Comparison of ENCODE assay signal across 1 cellular context in genomic region chr3:194315088-194315964, GRCh38.
TF ChIP-seq lines count a peak whose summit lies in the region.

No MANE protein-coding gene starts in this region.

TF ChIP-seq in K562, 482 proteins besides CTCF, POLR2A, EP300 and RAD21 (continued from another document and continues in another):
- peak; percentile 59 for TF ChIP-seq ZBTB40 (IDR thresholded peaks at IDR 0.05)
- no peak for TF ChIP-seq ZBTB40 (CRISPR knock-in tag; IDR thresholded peaks at IDR 0.05)
- 0 out of 2 replicates have a peak, but pooled peaks have one; percentile 51 for TF ChIP-seq CBX1 (IDR thresholded peaks at IDR 0.05; ENCODE audit: low read depth)
- no peak for TF ChIP-seq CBFA2T3 (IDR thresholded peaks at IDR 0.05)
- TF ChIP-seq RBBP5 (IDR thresholded peaks at IDR 0.05; ENCODE audit: borderline replicate concordance, insufficient read depth, low read length, poor library complexity, severe bottlenecking) = peak; percentile 31
- TF ChIP-seq TSC22D4 (tag; IDR thresholded peaks at IDR 0.05) = no peak
- TF ChIP-seq ZKSCAN1 (IDR thresholded peaks at IDR 0.05; ENCODE audit: low read depth, low read length) = no peak
- 0 out of 2 replicates have a peak, but pooled peaks have one; percentile 29 for TF ChIP-seq SP1 (CRISPR knock-in tag; IDR thresholded peaks at IDR 0.05)
- TF ChIP-seq NR2C1 (IDR thresholded peaks at IDR 0.05) = no peak
- no peak for TF ChIP-seq NR2C1 (tag; IDR thresholded peaks at IDR 0.05)
- no peak for TF ChIP-seq DLX4 (CRISPR knock-in tag; IDR thresholded peaks at IDR 0.05)
- 0 out of 2 replicates have a peak, but pooled peaks have one; percentile 28 for TF ChIP-seq ZNF740 (CRISPR knock-in tag; IDR thresholded peaks at IDR 0.05)
- no peak for TF ChIP-seq ZNF740 (tag; IDR thresholded peaks at IDR 0.05)
- TF ChIP-seq MLLT1 (IDR thresholded peaks at IDR 0.05) = 0 out of 4 replicates have a peak, but pooled peaks of 1 of the 2 experiments have one; percentile 16
- TF ChIP-seq MTA3 (IDR thresholded peaks at IDR 0.05; ENCODE audit: borderline replicate concordance) = peak; percentile 72; the same call in 1 of the 2 replicates
- TF ChIP-seq CREB3L1 (IDR thresholded peaks at IDR 0.05; ENCODE audit: borderline replicate concordance, low read depth) = 0 out of 2 replicates have a peak, but pooled peaks have one; percentile 52
- TF ChIP-seq ZNF766 (CRISPR knock-in tag; conservative IDR thresholded peaks at IDR 0.05) = no peak
- TF ChIP-seq GABPB1 (CRISPR knock-in tag; IDR thresholded peaks at IDR 0.05) = peak; percentile 72
- peak; percentile 78; the same call in 1 of the 2 replicates for TF ChIP-seq SMAD4 (CRISPR knock-in tag; conservative IDR thresholded peaks at IDR 0.05)
- TF ChIP-seq HDAC8 (tag; IDR thresholded peaks at IDR 0.05) = peak; percentile 67; the same call in 1 of the 2 replicates
- TF ChIP-seq PHF8 (IDR thresholded peaks at IDR 0.05; ENCODE audit: borderline replicate concordance, low read length) = peak; percentile 30; the same call in 1 of the 2 replicates
- no peak for TF ChIP-seq HMG20B (CRISPR knock-in tag; IDR thresholded peaks at IDR 0.05)
- TF ChIP-seq GATAD2B (IDR thresholded peaks at IDR 0.05; ENCODE audit: borderline replicate concordance) = 0 out of 2 replicates have a peak, but pooled peaks have one; percentile 43
- TF ChIP-seq MAX (CRISPR knock-in tag; IDR thresholded peaks at IDR 0.05) = no peak; the same call in 1 of the 2 replicates
- TF ChIP-seq CHD1 (IDR thresholded peaks at IDR 0.05; ENCODE audit: low read length) = no peak
- no peak for TF ChIP-seq TFAM (CRISPR knock-in tag; conservative IDR thresholded peaks at IDR 0.05)
- peak; percentile 85 to 89 for TF ChIP-seq MAZ (CRISPR knock-in tag; conservative IDR thresholded peaks at IDR 0.05 in 1 of 2, IDR thresholded peaks at IDR 0.05 in 1 of 2)
- TF ChIP-seq HDAC2 (IDR thresholded peaks at IDR 0.05) = peak; percentile 51; the same call in 1 of the 2 replicates
- 0 out of 2 replicates have a peak, but pooled peaks have one; percentile 23 for TF ChIP-seq ZNF175 (CRISPR knock-in tag; IDR thresholded peaks at IDR 0.05; ENCODE audit: low read depth)
- no peak for TF ChIP-seq ZHX1 (conservative IDR thresholded peaks at IDR 0.05; ENCODE audit: low read length)
- TF ChIP-seq KDM2B (CRISPR knock-in tag; IDR thresholded peaks at IDR 0.05) = 0 out of 2 replicates have a peak, but pooled peaks have one; percentile 38
- TF ChIP-seq GATAD2A (IDR thresholded peaks at IDR 0.05) = 0 out of 2 replicates have a peak, but pooled peaks have one; percentile 73
- TF ChIP-seq TAF15 (IDR thresholded peaks at IDR 0.05; ENCODE audit: low read depth, low read length) = no peak
- TF ChIP-seq L3MBTL2 (IDR thresholded peaks at IDR 0.05) = peak; percentile 94
- TF ChIP-seq TRIM24 (IDR thresholded peaks at IDR 0.05) = no peak; a peak in 1 of 4 replicates
- no peak for TF ChIP-seq TBP (optimal IDR thresholded peaks at IDR 0.05; ENCODE audit: low read depth, low read length)
- peak; percentile 39; the same call in 1 of the 2 replicates for TF ChIP-seq MYC (IDR thresholded peaks at IDR 0.05; ENCODE audit: low read depth, low read length)
- TF ChIP-seq MYC (CRISPR knock-in tag; IDR thresholded peaks at IDR 0.05; ENCODE audit: borderline replicate concordance, low read depth) = no peak
- peak; percentile 23 for TF ChIP-seq DACH1 (IDR thresholded peaks at IDR 0.05; ENCODE audit: partially characterized antibody)
- 0 out of 2 replicates have a peak, but pooled peaks have one; percentile 18 for TF ChIP-seq KLF6 (CRISPR knock-in tag; IDR thresholded peaks at IDR 0.05; ENCODE audit: borderline replicate concordance)
- TF ChIP-seq AFF4 (CRISPR knock-in tag; IDR thresholded peaks at IDR 0.05) = 0 out of 2 replicates have a peak, but pooled peaks have one; percentile 82
- TF ChIP-seq ZNF668 (CRISPR knock-in tag; IDR thresholded peaks at IDR 0.05) = no peak
- TF ChIP-seq SMARCA4 (IDR thresholded peaks at IDR 0.05) = no peak
- 0 out of 4 replicates have a peak, but pooled peaks of 1 of the 2 experiments have one; percentile 28 for TF ChIP-seq HDAC1 (IDR thresholded peaks at IDR 0.05)
- peak; percentile 78 for TF ChIP-seq CXXC5 (CRISPR knock-in tag; IDR thresholded peaks at IDR 0.05)
